Comparison of ENCODE assay signal across 31 cellular contexts in the genomic region with DNA sequence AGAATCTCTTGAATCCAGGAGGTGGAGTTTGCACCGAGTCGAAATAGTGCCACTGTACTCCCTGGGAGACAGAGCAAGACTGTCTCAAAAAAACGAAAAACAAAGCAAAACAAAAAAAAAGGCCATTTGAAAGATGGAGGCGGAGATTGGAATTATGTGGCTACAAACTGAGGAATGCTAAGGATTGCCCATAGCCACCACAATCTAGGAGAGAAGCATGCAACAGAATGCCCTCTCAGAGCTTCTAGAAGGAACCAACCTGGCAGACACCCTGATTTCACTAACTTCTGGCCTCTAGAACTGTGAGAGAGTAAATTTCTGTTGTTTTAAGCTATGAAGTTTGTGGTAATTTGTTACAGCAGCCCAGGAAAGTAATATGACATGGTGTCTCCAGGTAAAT.
"Had no signal": no experiment of that assay in that cellular context is flagged by ENCODE, and none has a peak within 500 bp of the region (broad histone marks: within the 10 kb centered on the region; RNA-seq: fewer than 3 reads in every experiment).

No MANE protein-coding gene starts in this region.

- H3K27me3 Mint-ChIP-seq: activated naive CD4-positive, alpha-beta T cell treated with anti-CD3 and anti-CD28 coated beads, Interleukin-2, amount 10 ng/mL, durations not matched to agents 7 days and 5 days; dendritic cell treated with granulocyte-macrophage colony-stimulating factor and Interleukin-4, amounts not matched to agents 40 ng/mL and 50 ng/mL, for 4 days; stimulated activated naive B cell treated with anti-CD40 and anti-IgM and Interleukin-4, amounts not matched to agents 10 μg/mL and 1 μg/mL and 100 μg/mL, for 72 hours had no signal

- H3K36me3 Mint-ChIP-seq: activated naive CD4-positive, alpha-beta T cell treated with anti-CD3 and anti-CD28 coated beads, Interleukin-2, amount 10 ng/mL, durations not matched to agents 7 days and 5 days; activated naive CD8-positive, alpha-beta T cell treated with anti-CD3 and anti-CD28 coated beads, Interleukin-2, amount 10 ng/mL, durations not matched to agents 7 days and 5 days; stimulated activated naive B cell treated with anti-CD40 and anti-IgM and Interleukin-4, amounts not matched to agents 10 μg/mL and 1 μg/mL and 100 μg/mL, for 72 hours had no signal

- H3K27me3 ChIP-seq: breast epithelium, esophagus muscularis mucosa, neutrophil, pancreas, sigmoid colon, stomach, thyroid gland, upper lobe of right lung had no signal

- H3K9me3 Mint-ChIP-seq: activated naive CD4-positive, alpha-beta T cell treated with anti-CD3 and anti-CD28 coated beads, Interleukin-2, amount 10 ng/mL, durations not matched to agents 7 days and 5 days; activated naive CD8-positive, alpha-beta T cell treated with anti-CD3 and anti-CD28 coated beads, Interleukin-2, amount 10 ng/mL, durations not matched to agents 7 days and 5 days; dendritic cell treated with granulocyte-macrophage colony-stimulating factor and Interleukin-4, amounts not matched to agents 40 ng/mL and 50 ng/mL, for 4 days; nephron; stimulated activated naive B cell treated with anti-CD40 and anti-IgM and Interleukin-4, amounts not matched to agents 10 μg/mL and 1 μg/mL and 100 μg/mL, for 72 hours; T-helper 1 cell treated with Interleukin-12 subunit alpha and Interleukin-12 subunit beta and Interleukin-4 antibody, amounts not matched to agents 30 μg/mL and 1 μg/mL, for 36 hours had no signal

- H3K4me1 Mint-ChIP-seq: activated naive CD4-positive, alpha-beta T cell treated with anti-CD3 and anti-CD28 coated beads, Interleukin-2, amount 10 ng/mL, durations not matched to agents 7 days and 5 days; nephron; stimulated activated naive B cell treated with anti-CD40 and anti-IgM and Interleukin-4, amounts not matched to agents 10 μg/mL and 1 μg/mL and 100 μg/mL, for 72 hours had no signal

- ATAC-seq: pancreas; stimulated activated naive B cell treated with anti-CD40 and anti-IgM and Interleukin-4, amounts not matched to agents 10 μg/mL and 1 μg/mL and 100 μg/mL, for 72 hours; upper lobe of right lung had no signal

- H3K4me1 ChIP-seq: breast epithelium, esophagus muscularis mucosa, left ventricle myocardium inferior, pancreas, prostate gland, sigmoid colon, stomach, thyroid gland, upper lobe of right lung had no signal

- H3K36me3 ChIP-seq: breast epithelium, esophagus muscularis mucosa, left ventricle myocardium inferior, neutrophil, pancreas, prostate gland, sigmoid colon, stomach, thyroid gland, upper lobe of right lung had no signal

- H3K27ac ChIP-seq: breast epithelium, esophagus muscularis mucosa, left ventricle myocardium inferior, neutrophil, pancreas, prostate gland, sigmoid colon, stomach, thyroid gland, upper lobe of right lung, VCaP had no signal

- H3K4me3 ChIP-seq: breast epithelium, esophagus muscularis mucosa, left ventricle myocardium inferior, lung, pancreas, prostate gland, sigmoid colon, stomach, thyroid gland, upper lobe of right lung had no signal

- H3K4me3 Mint-ChIP-seq: activated naive CD4-positive, alpha-beta T cell treated with anti-CD3 and anti-CD28 coated beads, Interleukin-2, amount 10 ng/mL, durations not matched to agents 7 days and 5 days; activated naive CD8-positive, alpha-beta T cell treated with anti-CD3 and anti-CD28 coated beads, Interleukin-2, amount 10 ng/mL, durations not matched to agents 7 days and 5 days; dendritic cell treated with granulocyte-macrophage colony-stimulating factor and Interleukin-4, amounts not matched to agents 40 ng/mL and 50 ng/mL, for 4 days; nephron; stimulated activated naive B cell treated with anti-CD40 and anti-IgM and Interleukin-4, amounts not matched to agents 10 μg/mL and 1 μg/mL and 100 μg/mL, for 72 hours; T-helper 1 cell treated with Interleukin-12 subunit alpha and Interleukin-12 subunit beta and Interleukin-4 antibody, amounts not matched to agents 30 μg/mL and 1 μg/mL, for 36 hours had no signal

- DNase-seq: activated CD4-positive, alpha-beta T cell treated with anti-CD3 and anti-CD28 coated beads for 4 hours; activated CD4-positive, alpha-beta T cell treated with anti-CD3 and anti-CD28 coated beads, Interleukin-2, amount 50 U/mL, for 48 hours; activated CD8-positive, alpha-beta memory T cell treated with anti-CD3 and anti-CD28 coated beads for 24 hours; activated gamma-delta T cell; activated naive CD4-positive, alpha-beta T cell treated with anti-CD3 and anti-CD28 coated beads, Interleukin-2, amount 10 ng/mL, durations not matched to agents 7 days and 5 days; activated naive CD8-positive, alpha-beta T cell treated with anti-CD3 and anti-CD28 coated beads, Interleukin-2, amount 10 ng/mL, durations not matched to agents 7 days and 5 days; activated T-cell treated with anti-CD3 and anti-CD28 coated beads, Interleukin-2, amount 50 U/mL, for 1 hour; amniotic stem cell; central memory CD4-positive, alpha-beta T cell; glutamatergic neuron; islet precursor cell; left ventricle myocardium inferior; pancreas; retina; sigmoid colon; stimulated activated CD4-positive, alpha-beta T cell treated with anti-CD3 and anti-CD28 coated beads, Interleukin-15, amount 100 ng/mL, for 24 hours; stimulated activated CD4-positive, alpha-beta T cell treated with anti-CD3 and anti-CD28 coated beads, Interleukin-2, amount 100 ng/mL, for 24 hours; stimulated activated naive B cell treated with anti-CD40 and anti-IgM and Interleukin-4, amounts not matched to agents 10 μg/mL and 1 μg/mL and 100 μg/mL, for 72 hours; stomach; T-helper 9 cell; thyroid gland; upper lobe of right lung had no signal

- H3K9me3 ChIP-seq: breast epithelium, esophagus muscularis mucosa, left ventricle myocardium inferior, neutrophil, pancreas, prostate gland, sigmoid colon, stomach, thyroid gland, upper lobe of right lung had no signal

- H3K27ac Mint-ChIP-seq: activated naive CD4-positive, alpha-beta T cell treated with anti-CD3 and anti-CD28 coated beads, Interleukin-2, amount 10 ng/mL, durations not matched to agents 7 days and 5 days; activated naive CD8-positive, alpha-beta T cell treated with anti-CD3 and anti-CD28 coated beads, Interleukin-2, amount 10 ng/mL, durations not matched to agents 7 days and 5 days; dendritic cell treated with granulocyte-macrophage colony-stimulating factor and Interleukin-4, amounts not matched to agents 40 ng/mL and 50 ng/mL, for 4 days; nephron; stimulated activated naive B cell treated with anti-CD40 and anti-IgM and Interleukin-4, amounts not matched to agents 10 μg/mL and 1 μg/mL and 100 μg/mL, for 72 hours; T-helper 1 cell treated with Interleukin-12 subunit alpha and Interleukin-12 subunit beta and Interleukin-4 antibody, amounts not matched to agents 30 μg/mL and 1 μg/mL, for 36 hours had no signal
